Comparison of ENCODE assay signal across 11 cellular contexts in the genomic region with DNA sequence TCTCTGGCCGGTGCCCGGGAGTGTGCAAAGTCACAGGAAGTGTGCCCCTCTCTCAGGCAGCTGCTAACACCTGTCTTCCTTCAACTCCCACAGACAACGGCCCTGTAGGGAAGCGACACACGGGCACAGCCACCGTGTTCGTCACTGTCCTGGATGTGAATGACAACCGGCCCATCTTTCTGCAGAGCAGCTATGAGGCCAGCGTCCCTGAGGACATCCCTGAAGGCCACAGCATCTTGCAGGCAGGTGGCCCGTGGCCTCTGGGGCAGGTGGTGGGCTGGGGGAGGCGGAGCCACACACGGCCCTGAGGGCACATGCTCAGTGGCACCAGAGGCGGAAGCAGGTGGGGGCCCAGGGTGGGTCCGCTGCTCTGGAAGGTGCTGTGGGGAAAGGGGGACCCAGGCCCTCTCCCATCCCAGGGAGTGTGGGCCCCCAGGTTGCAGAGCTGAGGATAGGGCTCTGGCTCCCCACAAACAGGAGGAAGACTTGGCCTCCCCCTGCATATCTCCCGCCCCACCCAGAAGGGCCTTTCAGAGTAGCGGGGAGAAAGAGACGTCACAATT. TPM values are rescaled to one million over a fixed set of nuclear protein-coding genes. Genes with fewer than 3 reads are reported as not detected.
A peak's percentile ranks its signal among the peaks of the same experiment; 100 is the strongest.
DNase-seq lines count a peak whose midpoint lies in the region; ATAC-seq, FAIRE-seq and TF ChIP-seq lines count a peak whose summit lies in the region.
"Had no signal": no experiment of that assay in that cellular context is flagged by ENCODE, and none has a peak within 500 bp of the region (broad histone marks: within the 10 kb centered on the region; RNA-seq: fewer than 3 reads in every experiment).

No MANE protein-coding gene starts in this region.

- H2BK12ac ChIP-seq in H1 (ENCODE audit: low read depth, low read length) = no peak overlapping the region

- no peak overlapping the region for H3K23ac ChIP-seq in H1 (ENCODE audit: insufficient read length)

- ATAC-seq in HG02885 (IDR thresholded peaks at IDR 0.05; ENCODE audit: poor library complexity, unreplicated experiment) (no peak), HG03520 (IDR thresholded peaks at IDR 0.05; ENCODE audit: unreplicated experiment) (no peak)

- 87% methylated on average over 15 of the region's 17 CpGs; no CpG with 5 or more reads in 1 of the 2 experiments for WGBS in H1 (ENCODE audit: extremely low coverage in 1 of 2, insufficient coverage in 1 of 2, insufficient read length in 1 of 2, insufficient replicate concordance in 2 of 2, low coverage in 1 of 2, low lambda C conversion rate in 2 of 2, missing lambda C conversion rate in 1 of 2), 2 experiments
- 76% methylated on average over 17 of the region's 17 CpGs for WGBS in prostate gland

- DNase-seq in Peyer's patch (peak in 1 of 3 donors; percentile 34), H1 (ENCODE audit: low read depth in 1 of 2, low spot score in 2 of 2) (no peak), prostate gland (ENCODE audit: low spot score) (no peak), NCI-H2081 treated with DMSO at 0.1 percent for 48 hours (lab: John Stamatoyannopoulos, UW) (no peak), HAP-1 (ENCODE audit: low spot score in 2 of 2) (no peak)
- DNase-seq: cortex of kidney had no signal

- TF ChIP-seq RAD21 in H1 (IDR thresholded peaks at IDR 0.05 in 1 of 2, conservative IDR thresholded peaks at IDR 0.05 in 1 of 2; ENCODE audit: low read depth in 2 of 2, low read length in 2 of 2) = no peak

- H3K4me3 ChIP-seq in BLaER1 (peak overlapping the region; percentile 55; the same call in 1 of the 2 replicates), Peyer's patch (no peak overlapping the region), H1 (ENCODE audit: extremely low read depth in 1 of 4, insufficient read depth in 2 of 4, low read depth in 3 of 4, low read length in 4 of 4) (no peak overlapping the region), prostate gland (no peak overlapping the region), HAP-1 (no peak overlapping the region)

- no peak overlapping the region for H3K18ac ChIP-seq in H1 (ENCODE audit: extremely low read depth, low read length)

- no peak overlapping the region for H3K56ac ChIP-seq in H1 (replicated peaks; ENCODE audit: insufficient read length, low read depth, low read length)

- H2BK20ac ChIP-seq in H1 (ENCODE audit: low read length) = no peak overlapping the region

- peak overlapping the region; percentile 90 for H3K4me2 ChIP-seq in BLaER1
- H3K4me2 ChIP-seq in H1 (ENCODE audit: insufficient read depth in 1 of 2, low read depth in 2 of 2, low read length in 2 of 2) = no peak overlapping the region

- POLR2A ChIA-PET in H1 (lab: Charles Lee; ENCODE audit: partially characterized antibody) = no interaction called here

- no peak overlapping the region for H4K5ac ChIP-seq in H1 (ENCODE audit: insufficient read length, low read depth, low read length)

- H3K23me2 ChIP-seq in H1 (ENCODE audit: low read depth, low read length) = no peaks in the 10 kb centered on the region

- H3K27me3 ChIP-seq in BLaER1 = no peaks in the 10 kb centered on the region
- H3K27me3 ChIP-seq in Peyer's patch = no peaks in the 10 kb centered on the region
- H3K27me3 ChIP-seq in H1 (replicated peaks in 1 of 4; ENCODE audit: control insufficient read depth in 3 of 4, extremely low read depth in 1 of 4, insufficient read depth in 3 of 4, low read length in 3 of 4) = peaks cover 0 to 3% (median 0%) of the 10 kb centered on the region in 4 experiments; a peak in 1 of 7 replicates
- H3K27me3 ChIP-seq in prostate gland (replicated peaks; ENCODE audit: insufficient read depth) = no peaks in the 10 kb centered on the region
- H3K27me3 ChIP-seq in HAP-1 (ENCODE audit: low read depth) = no peaks in the 10 kb centered on the region

- no peak for TF ChIP-seq POLR2A in Peyer's patch (IDR thresholded peaks at IDR 0.05)
- no peak for TF ChIP-seq POLR2A in H1 (IDR thresholded peaks at IDR 0.05; ENCODE audit: control extremely low read depth in 1 of 2, low read depth in 2 of 2, low read length in 2 of 2)
- no peak for TF ChIP-seq POLR2A in prostate gland (IDR thresholded peaks at IDR 0.05)

- intact Hi-C loops in prostate gland (cut with DNase I) = loop anchor here (5.0 kb wide), 1 partner anchor 60 kb away; the partner anchor contains the start of gene VSIR

- CTCF ChIA-PET in H1 (lab: Charles Lee; ENCODE audit: partially characterized antibody) = interaction anchor here (0.7 to 3.3 kb wide), 19 partner anchors 7 to 464 kb away, joined by 3 to 16 read pairs (median 3); partner anchors contain the start of genes C10orf105, SLC29A3 and VSIR

- no peak overlapping the region for H2BK120ac ChIP-seq in H1 (replicated peaks; ENCODE audit: low read depth, low read length)

- H3K27ac ChIP-seq in BLaER1 (peak overlapping the region; percentile 95), Peyer's patch (peak overlapping the region; percentile 67 to 88 (median 78)), H1 (ENCODE audit: low read depth, low read length) (no peak overlapping the region), prostate gland (peak overlapping the region; percentile 82 to 87)

- H4K91ac ChIP-seq in H1 (replicated peaks; ENCODE audit: insufficient read length, low read length) = no peak overlapping the region

- no peak for FAIRE-seq in H1 (lab: Jason Lieb, UNC)

- H2AK5ac ChIP-seq in H1 (ENCODE audit: low read depth, low read length) = no peak overlapping the region

- TF ChIP-seq EP300 in H1 (IDR thresholded peaks at IDR 0.05; ENCODE audit: borderline replicate concordance in 1 of 2, low read depth in 2 of 2, low read length in 2 of 2) = no peak

- H4K20me1 ChIP-seq in BLaER1 (no peaks in the 10 kb centered on the region), H1 (replicated peaks in 1 of 2; ENCODE audit: control insufficient read depth in 1 of 2, insufficient read depth in 2 of 2, low read length in 2 of 2) (no peaks in the 10 kb centered on the region)

- H2BK15ac ChIP-seq in H1 (ENCODE audit: low read length) = no peak overlapping the region

- TF ChIP-seq CTCF in Peyer's patch (IDR thresholded peaks at IDR 0.05) = no peak
- TF ChIP-seq CTCF in H1 (IDR thresholded peaks at IDR 0.05; ENCODE audit: control extremely low read depth in 1 of 3, insufficient read depth in 1 of 3, low read depth in 1 of 3, low read length in 3 of 3) = no peak
- TF ChIP-seq CTCF in prostate gland (IDR thresholded peaks at IDR 0.05) = no peak

- H3K4me1 ChIP-seq in BLaER1 (peaks cover 89% of the 10 kb centered on the region), Peyer's patch (peaks cover 5 to 37% (median 32%) of the 10 kb centered on the region in 4 donors), H1 (replicated peaks in 1 of 4; ENCODE audit: control insufficient read depth in 3 of 4, insufficient read depth in 4 of 4, low read length in 3 of 4) (peaks cover 0 to 6% (median 0%) of the 10 kb centered on the region in 4 experiments; a peak in 3 of 7 replicates), prostate gland (replicated peaks) (peaks cover 10% of the 10 kb centered on the region), HAP-1 (no peaks in the 10 kb centered on the region)

- H3K9ac ChIP-seq in BLaER1 (peak overlapping the region; percentile 78), H1 (replicated peaks in 1 of 4; ENCODE audit: extremely low read depth in 1 of 4, low read depth in 3 of 4, low read length in 3 of 4) (no peak overlapping the region)

- peak overlapping the region; percentile 10; the same call in 1 of the 2 replicates for H2BK5ac ChIP-seq in H1 (ENCODE audit: low read depth, low read length)

- H3K79me2 ChIP-seq in H1 (ENCODE audit: control insufficient read depth in 1 of 2, insufficient read depth in 2 of 2, low read length in 2 of 2) = no peaks in the 10 kb centered on the region

- H3K4ac ChIP-seq in H1 (replicated peaks; ENCODE audit: insufficient read length, low read depth, low read length) = no peak overlapping the region

- in situ Hi-C loops in HAP-1 (cut with MboI; ENCODE audit: low sequenced_read_pairs) = no loop called here

- no peak overlapping the region; the same call in 1 of the 2 replicates for H4K8ac ChIP-seq in H1 (ENCODE audit: extremely low read depth, insufficient read depth, low read length)

- no peak overlapping the region for H2AFZ ChIP-seq in H1 (ENCODE audit: low read length)

- no peak overlapping the region for H3K14ac ChIP-seq in H1 (ENCODE audit: insufficient read length)

- H3K9me3 ChIP-seq in BLaER1 (no peaks in the 10 kb centered on the region), Peyer's patch (no peaks in the 10 kb centered on the region), H1 (ENCODE audit: insufficient read depth in 2 of 2, low read depth in 1 of 2, low read length in 1 of 2) (no peaks in the 10 kb centered on the region), prostate gland (no peaks in the 10 kb centered on the region), HAP-1 (no peaks in the 10 kb centered on the region)

- no peaks in the 10 kb centered on the region for H3K36me3 ChIP-seq in BLaER1
- H3K36me3 ChIP-seq in Peyer's patch = no peaks in the 10 kb centered on the region
- no peaks in the 10 kb centered on the region for H3K36me3 ChIP-seq in H1 (ENCODE audit: control insufficient read depth in 2 of 4, insufficient read depth in 4 of 4, low read length in 3 of 4)
- H3K36me3 ChIP-seq in prostate gland = no peaks in the 10 kb centered on the region
- no peaks in the 10 kb centered on the region for H3K36me3 ChIP-seq in HAP-1 (replicated peaks)

- H3K79me1 ChIP-seq in H1 (ENCODE audit: low read depth, low read length) = no peaks in the 10 kb centered on the region

TF ChIP-seq in H1, 55 proteins besides CTCF, POLR2A, EP300 and RAD21 (continues in another document):
- TF ChIP-seq ZNF274 (IDR thresholded peaks at IDR 0.05; ENCODE audit: borderline replicate concordance, extremely low read depth, low read length) (no peak), SUZ12 (IDR thresholded peaks at IDR 0.05; ENCODE audit: low read length) (no peak), NRF1 (IDR thresholded peaks at IDR 0.05; ENCODE audit: low read depth, low read length) (no peak), ASH2L (IDR thresholded peaks at IDR 0.05; ENCODE audit: low read length) (no peak), PHF8 (conservative IDR thresholded peaks at IDR 0.05; ENCODE audit: low read depth, low read length) (no peak), CEBPB (IDR thresholded peaks at IDR 0.05; ENCODE audit: low read depth, low read length) (no peak), SRF (IDR thresholded peaks at IDR 0.05; ENCODE audit: low read depth, low read length) (no peak), KDM1A (IDR thresholded peaks at IDR 0.05; ENCODE audit: borderline replicate concordance, low read length) (no peak)

RNA-seq across cellular contexts. Expression of gene C10orf105, which starts 6.9 kb away (rescaled TPM):
- total RNA-seq in Peyer's patch (under 1 TPM in 1 of 4 donors, not detected in 3; 0.27 TPM), prostate gland (under 1 TPM in 1 of 2 donors, not detected in 1; 0.11 TPM)
- 0.48 and 0.73 TPM in 2 replicates for total RNA-seq in H1 (2021; fragmentation: NEBNext Ultra II Directional; extraction: Animal tissue kit (Norgen Biotek cat#: 25700))
- polyA plus RNA-seq in H1 (2011; rRNA removed) = 0.71 and 1.4 TPM in 2 replicates
- polyA plus RNA-seq in H1 (2011; cell fraction: cytosol; rRNA removed) = 0.93 TPM
- 1.3 TPM for polyA plus RNA-seq in H1 (2011; cell fraction: nucleus; rRNA removed)
- polyA plus RNA-seq in H1 (2012, experiment 1 of 2) = 0.64 to 1.1 TPM (median 0.87 TPM) in 4 replicates
- 0.84 TPM for polyA plus RNA-seq in H1 (2012, experiment 2 of 2)
- 0.51 TPM for polyA plus RNA-seq in H1 (2013, experiment 1 of 2)
- polyA plus RNA-seq in H1 (2013, experiment 2 of 2) = 0.61 TPM
- polyA minus RNA-seq in H1 (2011; rRNA and poly(A)+ RNA removed) = 0.76 and 1.7 TPM in 2 replicates
- polyA minus RNA-seq in H1 (2011; cell fraction: cytosol; rRNA and poly(A)+ RNA removed) = 0.51 TPM
- 1.4 TPM for polyA minus RNA-seq in H1 (2011; cell fraction: nucleus; rRNA and poly(A)+ RNA removed)
- total RNA-seq: Daoy, lung microvascular endothelial cell had no signal
